10 cellular contexts compared by ENCODE assay signal in the genomic region with DNA sequence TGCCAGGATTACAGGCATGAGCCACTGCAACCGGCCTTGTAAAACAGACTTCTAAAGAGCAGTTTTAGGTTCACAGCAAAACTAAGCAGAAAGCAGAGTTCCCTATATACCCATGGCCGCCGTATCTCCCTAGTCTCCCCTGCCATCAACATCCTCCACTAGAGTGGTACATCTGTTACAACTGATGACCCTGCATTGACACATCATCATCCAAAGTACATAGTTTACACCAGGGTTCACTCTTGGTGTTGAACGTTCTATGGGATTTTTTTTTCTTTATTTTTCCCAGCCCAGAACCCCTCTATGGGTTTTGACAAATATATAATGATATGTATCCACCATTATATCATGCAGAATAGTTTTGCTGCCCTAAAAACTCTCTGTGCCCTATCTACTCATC.
"Had no signal": no experiment of that assay in that cellular context is flagged by ENCODE, and none has a peak within 500 bp of the region (broad histone marks: within the 10 kb centered on the region; RNA-seq: fewer than 3 reads in every experiment).

No MANE protein-coding gene starts in this region.

- H3K36me3 ChIP-seq: HAP-1 had no signal

- H3K4me3 ChIP-seq: GM23248, HAP-1 had no signal

- FAIRE-seq: HTR-8/SVneo had no signal

- H3K9me3 ChIP-seq: HAP-1 had no signal

- ATAC-seq: HCT116 had no signal

- H2AFZ ChIP-seq: GM23248 had no signal

- H3K4me2 ChIP-seq: KMS-11 had no signal

- DNase-seq: GM23248, GOT3, H7, HFFc6, KBM-7 had no signal

- H3K27ac Mint-ChIP-seq: HFFc6 had no signal

- H3K9ac ChIP-seq: GM23248, KMS-11 had no signal

- H3K4me3 Mint-ChIP-seq: HFFc6 had no signal

- H3K9me3 Mint-ChIP-seq: HFFc6, IgD-negative memory B cell had no signal

- H3K27ac ChIP-seq: GM23248, KMS-11 had no signal
